In genomic region chr5:62626534-62626933, GRCh38 we compare ENCODE assay signal across 25 cellular contexts.
"Had no signal": no experiment of that assay in that cellular context is flagged by ENCODE, and none has a peak within 500 bp of the region (broad histone marks: within the 10 kb centered on the region; RNA-seq: fewer than 3 reads in every experiment).

No MANE protein-coding gene starts in this region.

- H3K27ac ChIP-seq: colonic mucosa, foreskin keratinocyte, parathyroid adenoma, prostate gland, spleen, testis, tibial nerve, upper lobe of right lung, vagina had no signal

- H3K79me2 ChIP-seq: parathyroid adenoma had no signal

- H3K9me3 ChIP-seq: colonic mucosa, prostate gland, spleen, testis, tibial nerve, upper lobe of right lung, vagina had no signal

- H3K4me3 ChIP-seq: colonic mucosa, prostate gland, spleen, testis, tibial nerve, upper lobe of right lung, vagina had no signal

- FAIRE-seq: endothelial cell of umbilical vein, islet of Langerhans had no signal

- ATAC-seq: foreskin keratinocyte; left lobe of liver; natural killer cell; sciatic nerve; stimulated activated memory B cell treated with anti-CD40 and anti-IgM and Interleukin-4, amounts not matched to agents 10 μg/mL and 1 μg/mL and 100 μg/mL, for 72 hours; stimulated activated naive CD8-positive, alpha-beta T cell treated with anti-CD3 and anti-CD28 coated beads, Interleukin-15, amount 100 ng/mL, for 72 hours; upper lobe of right lung had no signal

- DNase-seq: colonic mucosa; dermis blood vessel endothelial cell; erythroblast; foreskin keratinocyte; kidney glomerular epithelial cell; mammary epithelial cell; natural killer cell; occipital lobe; retina; spleen; stimulated activated CD4-positive, alpha-beta T cell treated with anti-CD3 and anti-CD28 coated beads, Interleukin-15, amount 100 ng/mL, for 24 hours; stimulated activated CD4-positive, alpha-beta T cell treated with anti-CD3 and anti-CD28 coated beads, Interleukin-1b, Interleukin-23, amount 100 ng/mL, for 48 hours; stimulated activated CD4-positive, alpha-beta T cell treated with anti-CD3 and anti-CD28 coated beads, Interleukin-4, amount 100 ng/mL, for 24 hours; stimulated activated naive CD8-positive, alpha-beta T cell treated with anti-CD3 and anti-CD28 coated beads, Interleukin-15, amount 100 ng/mL, for 72 hours; testis; upper lobe of right lung had no signal

- H3K9ac ChIP-seq: parathyroid adenoma had no signal

- H2AFZ ChIP-seq: parathyroid adenoma had no signal

- H3K4me1 ChIP-seq: colonic mucosa, foreskin keratinocyte, parathyroid adenoma, prostate gland, spleen, testis, tibial nerve, upper lobe of right lung, vagina had no signal

- H3K27me3 ChIP-seq: colonic mucosa, foreskin keratinocyte, spleen, testis, tibial nerve, upper lobe of right lung, vagina had no signal

- H3K36me3 ChIP-seq: colonic mucosa, prostate gland had no signal
